Comparison of ENCODE assay signal across 17 cellular contexts in genomic region chr1:13549521-13549920, GRCh38. TPM values are rescaled to one million over a fixed set of nuclear protein-coding genes. Genes with fewer than 3 reads are reported as not detected.
"Had no signal": no experiment of that assay in that cellular context is flagged by ENCODE, and none has a peak within 500 bp of the region (broad histone marks: within the 10 kb centered on the region; RNA-seq: fewer than 3 reads in every experiment).

No MANE protein-coding gene starts in this region.

- H3K4me1 ChIP-seq: adrenal gland, esophagus muscularis mucosa, left lung, transverse colon had no signal

- H3K27ac ChIP-seq: adrenal gland, esophagus muscularis mucosa, left lung, transverse colon had no signal

- H3K4me3 ChIP-seq: adrenal gland, esophagus muscularis mucosa, left lung, transverse colon, vagina had no signal

- ATAC-seq: activated CD8-positive, alpha-beta T cell treated with anti-CD3 and anti-CD28 coated beads, Interleukin-2, amount 10 ng/mL, durations not matched to agents 7 days and 5 days; left lung; stimulated activated naive B cell treated with anti-CD40 and anti-IgM and Interleukin-4, amounts not matched to agents 10 μg/mL and 1 μg/mL and 100 μg/mL, for 72 hours had no signal

- FAIRE-seq: colon had no signal

- H3K36me3 ChIP-seq: adrenal gland, esophagus muscularis mucosa, left lung, transverse colon, vagina had no signal

- H3K27me3 ChIP-seq: adrenal gland, left lung, transverse colon, vagina had no signal

- DNase-seq: activated CD4-positive, alpha-beta T cell treated with anti-CD3 and anti-CD28 coated beads, Interleukin-2, amount 10 ng/mL, durations not matched to agents 24 days and 14 days; activated CD4-positive, CD25-positive, alpha-beta regulatory T cell; activated CD8-positive, alpha-beta memory T cell treated with anti-CD3 and anti-CD28 coated beads, Interleukin-2, amount 50 U/mL, for 4 hours; activated CD8-positive, alpha-beta T cell treated with anti-CD3 and anti-CD28 coated beads, Interleukin-2, amount 10 ng/mL, durations not matched to agents 7 days and 5 days; activated effector memory CD4-positive, alpha-beta T cell treated with anti-CD3 and anti-CD28 coated beads, Interleukin-2, amount 50 U/mL, for 16 hours; activated T-cell treated with anti-CD3 and anti-CD28 coated beads, Interleukin-2, amount 50 U/mL, for 48 hours; glutamatergic neuron; left lung; stimulated activated CD4-positive, alpha-beta T cell treated with anti-CD3 and anti-CD28 coated beads, Interleukin-4, amount 100 ng/mL, for 1 hour; stimulated activated naive B cell treated with anti-CD40 and anti-IgM and Interleukin-4, amounts not matched to agents 10 μg/mL and 1 μg/mL and 100 μg/mL, for 72 hours; transverse colon had no signal

- H3K9me3 ChIP-seq: adrenal gland, esophagus muscularis mucosa, left lung, transverse colon, vagina had no signal

RNA-seq across cellular contexts. Expression of gene PDPN, which starts 34.1 kb away (rescaled TPM):
- total RNA-seq: activated CD4-positive, alpha-beta T cell treated with anti-CD3 and anti-CD28 coated beads, Interleukin-2, amount 10 ng/mL, durations not matched to agents 24 days and 14 days; activated CD8-positive, alpha-beta T cell treated with anti-CD3 and anti-CD28 coated beads, Interleukin-2, amount 10 ng/mL, durations not matched to agents 7 days and 5 days had no signal

RNA-seq across cellular contexts. Expression of gene LRRC38, which starts 35.7 kb away (rescaled TPM):
- total RNA-seq: activated CD4-positive, alpha-beta T cell treated with anti-CD3 and anti-CD28 coated beads, Interleukin-2, amount 10 ng/mL, durations not matched to agents 24 days and 14 days; activated CD8-positive, alpha-beta T cell treated with anti-CD3 and anti-CD28 coated beads, Interleukin-2, amount 10 ng/mL, durations not matched to agents 7 days and 5 days; left lung; osteoblast; renal cortical epithelial cell; transverse colon had no signal
